In genomic region chr7:50358808-50359207, GRCh38 we compare ENCODE assay signal across 19 cellular contexts. TPM values are rescaled to one million over a fixed set of nuclear protein-coding genes. Genes with fewer than 3 reads are reported as not detected.
DNase-seq lines count a peak whose midpoint lies in the region; ATAC-seq and TF ChIP-seq lines count a peak whose summit lies in the region.
"Had no signal": no experiment of that assay in that cellular context is flagged by ENCODE, and none has a peak within 500 bp of the region (broad histone marks: within the 10 kb centered on the region; RNA-seq: fewer than 3 reads in every experiment).

No MANE protein-coding gene starts in this region.

- CTCF ChIA-PET in activated B cell treated with CpG ODN at 0.5 μM for 24 hours (lab: Charles Lee), result interaction anchor here (1.1 to 1.3 kb wide), 3 partner anchors 13 to 149 kb away, joined by 3 to 4 read pairs (median 4); no protein-coding TSS in a partner anchor

- no peak for ATAC-seq in activated B cell treated with CpG ODN at 0.5 μM for 24 hours (ENCODE audit: low read depth)
- ATAC-seq in GM19463 (IDR thresholded peaks at IDR 0.05; ENCODE audit: unreplicated experiment), result no peak
- ATAC-seq: left lobe of liver, PC-3, WTC11 had no signal

- no peaks in the 10 kb centered on the region for H3K9me3 Mint-ChIP-seq in activated naive CD4-positive, alpha-beta T cell treated with anti-CD3 and anti-CD28 coated beads, Interleukin-2, amount 50 U/mL, for 24 hours
- no peaks in the 10 kb centered on the region for H3K9me3 Mint-ChIP-seq in activated B cell treated with CpG ODN at 0.5 μM for 24 hours
- H3K9me3 Mint-ChIP-seq: HFFc6 had no signal

- peak overlapping the region; percentile 94 for H3K27ac ChIP-seq in effector memory CD4-positive, alpha-beta T cell (ENCODE audit: insufficient read depth, low read length, poor library complexity, severe bottlenecking)
- H3K27ac ChIP-seq: tibial artery had no signal

- peaks cover 97% of the 10 kb centered on the region for H3K4me1 ChIP-seq in effector memory CD4-positive, alpha-beta T cell (ENCODE audit: control insufficient read depth, insufficient read depth, low read length, poor library complexity, severe bottlenecking)
- H3K4me1 ChIP-seq: tibial artery had no signal

- no peak for TF ChIP-seq CTCF in activated B cell treated with CpG ODN at 0.5 μM for 24 hours (IDR thresholded peaks at IDR 0.05)

- peaks cover 44% of the 10 kb centered on the region for H3K36me3 Mint-ChIP-seq in activated naive CD4-positive, alpha-beta T cell treated with anti-CD3 and anti-CD28 coated beads, Interleukin-2, amount 50 U/mL, for 24 hours
- peaks cover 96% of the 10 kb centered on the region for H3K36me3 Mint-ChIP-seq in activated B cell treated with CpG ODN at 0.5 μM for 24 hours (ENCODE audit: low read depth)
- H3K36me3 Mint-ChIP-seq: WTC11 had no signal

- intact Hi-C loops in activated B cell treated with CpG ODN at 0.5 μM for 24 hours (cut with micrococcal nuclease), result no loop called here

- H3K27me3 ChIP-seq in effector memory CD4-positive, alpha-beta T cell (replicated peaks; ENCODE audit: control insufficient read depth, insufficient read depth, low read length, poor library complexity, severe bottlenecking), result no peaks in the 10 kb centered on the region
- H3K27me3 ChIP-seq: tibial artery had no signal

- H3K9me3 ChIP-seq in effector memory CD4-positive, alpha-beta T cell (ENCODE audit: control insufficient read depth, low read length), result no peaks in the 10 kb centered on the region
- H3K9me3 ChIP-seq: tibial artery had no signal

- H3K4me3 ChIP-seq in effector memory CD4-positive, alpha-beta T cell (ENCODE audit: insufficient read depth, low read depth, low read length, poor library complexity, severe bottlenecking), result no peak overlapping the region
- H3K4me3 ChIP-seq: tibial artery had no signal

- DNase-seq in activated naive CD4-positive, alpha-beta T cell treated with anti-CD3 and anti-CD28 coated beads, Interleukin-2, amount 50 U/mL, for 16 hours, result no peak
- DNase-seq in activated B cell treated with CpG ODN at 0.5 μM for 24 hours (no peak), T1000 (lab: John Stamatoyannopoulos, UW) (no peak), dermis blood vessel endothelial cell (no peak)
- no peak for DNase-seq in effector memory CD4-positive, alpha-beta T cell
- DNase-seq: aorta, glutamatergic neuron, HFFc6, KBM-7, NCI-H187, NCI-H345, PC-3, SIG-M5, tibial artery had no signal

- peak overlapping the region; percentile 64 for H3K4me3 Mint-ChIP-seq in activated naive CD4-positive, alpha-beta T cell treated with anti-CD3 and anti-CD28 coated beads, Interleukin-2, amount 50 U/mL, for 24 hours
- no peak overlapping the region for H3K4me3 Mint-ChIP-seq in activated B cell treated with CpG ODN at 0.5 μM for 24 hours
- H3K4me3 Mint-ChIP-seq: HFFc6, WTC11 had no signal

- peaks cover 97% of the 10 kb centered on the region for H3K4me1 Mint-ChIP-seq in activated naive CD4-positive, alpha-beta T cell treated with anti-CD3 and anti-CD28 coated beads, Interleukin-2, amount 50 U/mL, for 24 hours
- peaks cover 94% of the 10 kb centered on the region for H3K4me1 Mint-ChIP-seq in activated B cell treated with CpG ODN at 0.5 μM for 24 hours

- H3K36me3 ChIP-seq in effector memory CD4-positive, alpha-beta T cell (ENCODE audit: control insufficient read depth, insufficient read depth, low read length), result peaks cover 27% of the 10 kb centered on the region
- H3K36me3 ChIP-seq: tibial artery had no signal

- H3K27ac Mint-ChIP-seq in activated naive CD4-positive, alpha-beta T cell treated with anti-CD3 and anti-CD28 coated beads, Interleukin-2, amount 50 U/mL, for 24 hours, result peak overlapping the region; percentile 99
- peak overlapping the region; percentile 80 for H3K27ac Mint-ChIP-seq in activated B cell treated with CpG ODN at 0.5 μM for 24 hours
- H3K27ac Mint-ChIP-seq: HFFc6, WTC11 had no signal

- POLR2A ChIA-PET in activated B cell treated with CpG ODN at 0.5 μM for 24 hours (lab: Charles Lee), result interaction anchor here (1.0 to 1.5 kb wide), 2 partner anchors 9 to 10 kb away, joined by 3 to 4 read pairs; no protein-coding TSS in a partner anchor

- no peaks in the 10 kb centered on the region for H3K27me3 Mint-ChIP-seq in activated naive CD4-positive, alpha-beta T cell treated with anti-CD3 and anti-CD28 coated beads, Interleukin-2, amount 50 U/mL, for 24 hours
- no peaks in the 10 kb centered on the region for H3K27me3 Mint-ChIP-seq in activated B cell treated with CpG ODN at 0.5 μM for 24 hours

RNA-seq across cellular contexts. Expression of gene IKZF1, which starts 54.3 kb away (rescaled TPM):
- total RNA-seq in activated B cell treated with CpG ODN at 0.5 μM for 24 hours (301 and 325 TPM in 2 replicates), dermis blood vessel endothelial cell (0.17 TPM in 1 of 2 replicates, not detected in the other)
- total RNA-seq: fibroblast of lung, HFFc6, PC-3 had no signal

Comparison
In these comparisons a context has a peak if more than half of its experiments do, and no peak if none do; other contexts are left out.
1. RNA of gene IKZF1, which starts 54.3 kb away (total RNA-seq): 301 to 325 TPM in activated B cell treated with CpG ODN at 0.5 μM for 24 hours; 0.17 TPM in dermis blood vessel endothelial cell; every median in the first group is over 100 times any median in the second.